Comparison of ENCODE assay signal across 1 cellular context in the genomic region with DNA sequence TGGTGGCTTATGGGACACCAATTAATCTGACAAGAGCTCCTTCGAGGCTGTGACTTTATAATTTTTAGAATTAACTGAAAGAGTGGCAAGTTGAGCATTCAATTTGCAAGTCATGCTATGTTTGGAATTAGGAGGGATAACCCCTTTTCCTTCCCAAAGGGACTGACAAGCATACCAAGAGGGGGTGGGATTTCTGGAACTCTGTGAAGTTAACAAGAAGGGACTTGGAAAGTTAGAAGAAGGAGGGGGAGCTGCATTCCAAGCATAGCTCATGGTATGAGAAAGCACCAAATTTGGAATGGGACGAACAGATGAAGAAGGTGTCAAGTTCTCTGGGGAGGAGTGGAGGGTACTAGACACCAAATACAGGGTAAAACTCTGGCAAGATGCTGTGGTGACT.
TF ChIP-seq lines count a peak whose summit lies in the region.

No MANE protein-coding gene starts in this region.

TF ChIP-seq in SK-N-SH, 30 proteins besides CTCF, POLR2A, EP300 and RAD21 (continued from another document):
- TF ChIP-seq, protein P1, sequence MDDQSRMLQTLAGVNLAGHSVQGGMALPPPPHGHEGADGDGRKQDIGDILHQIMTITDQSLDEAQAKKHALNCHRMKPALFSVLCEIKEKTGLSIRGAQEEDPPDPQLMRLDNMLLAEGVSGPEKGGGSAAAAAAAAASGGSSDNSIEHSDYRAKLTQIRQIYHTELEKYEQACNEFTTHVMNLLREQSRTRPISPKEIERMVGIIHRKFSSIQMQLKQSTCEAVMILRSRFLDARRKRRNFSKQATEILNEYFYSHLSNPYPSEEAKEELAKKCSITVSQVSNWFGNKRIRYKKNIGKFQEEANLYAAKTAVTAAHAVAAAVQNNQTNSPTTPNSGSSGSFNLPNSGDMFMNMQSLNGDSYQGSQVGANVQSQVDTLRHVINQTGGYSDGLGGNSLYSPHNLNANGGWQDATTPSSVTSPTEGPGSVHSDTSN (IDR thresholded peaks at IDR 0.05) = peak; percentile 93
- TF ChIP-seq TEAD4 (IDR thresholded peaks at IDR 0.05; ENCODE audit: borderline replicate concordance, insufficient read depth) (peak; percentile 94), JUND (IDR thresholded peaks at IDR 0.05) (peak; percentile 45; the same call in 1 of the 2 replicates), CHD2 (IDR thresholded peaks at IDR 0.05; ENCODE audit: low read length, partially characterized antibody) (no peak), POLR2AphosphoS5 (IDR thresholded peaks at IDR 0.05; ENCODE audit: low read depth, low read length) (peak; percentile 34; the same call in 1 of the 2 replicates), GATA2 (CRISPR knock-in tag; IDR thresholded peaks at IDR 0.05) (no peak), YY1 (IDR thresholded peaks at IDR 0.05; ENCODE audit: low read depth) (no peak), TCF12 (IDR thresholded peaks at IDR 0.05) (peak; percentile 82), RXRA (IDR thresholded peaks at IDR 0.05; ENCODE audit: borderline replicate concordance, low read depth) (0 out of 2 replicates have a peak, but pooled peaks have one; percentile 23), ELF1 (IDR thresholded peaks at IDR 0.05) (no peak), TAF1 (IDR thresholded peaks at IDR 0.05; ENCODE audit: borderline replicate concordance, low read depth, low read length) (no peak), MEF2A (IDR thresholded peaks at IDR 0.05; ENCODE audit: borderline replicate concordance, low read depth) (peak; percentile 85)
- TF ChIP-seq, protein P2, sequence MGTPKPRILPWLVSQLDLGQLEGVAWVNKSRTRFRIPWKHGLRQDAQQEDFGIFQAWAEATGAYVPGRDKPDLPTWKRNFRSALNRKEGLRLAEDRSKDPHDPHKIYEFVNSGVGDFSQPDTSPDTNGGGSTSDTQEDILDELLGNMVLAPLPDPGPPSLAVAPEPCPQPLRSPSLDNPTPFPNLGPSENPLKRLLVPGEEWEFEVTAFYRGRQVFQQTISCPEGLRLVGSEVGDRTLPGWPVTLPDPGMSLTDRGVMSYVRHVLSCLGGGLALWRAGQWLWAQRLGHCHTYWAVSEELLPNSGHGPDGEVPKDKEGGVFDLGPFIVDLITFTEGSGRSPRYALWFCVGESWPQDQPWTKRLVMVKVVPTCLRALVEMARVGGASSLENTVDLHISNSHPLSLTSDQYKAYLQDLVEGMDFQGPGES (IDR thresholded peaks at IDR 0.05; ENCODE audit: low read depth, low read length) = no peak
- TF ChIP-seq, protein P3, sequence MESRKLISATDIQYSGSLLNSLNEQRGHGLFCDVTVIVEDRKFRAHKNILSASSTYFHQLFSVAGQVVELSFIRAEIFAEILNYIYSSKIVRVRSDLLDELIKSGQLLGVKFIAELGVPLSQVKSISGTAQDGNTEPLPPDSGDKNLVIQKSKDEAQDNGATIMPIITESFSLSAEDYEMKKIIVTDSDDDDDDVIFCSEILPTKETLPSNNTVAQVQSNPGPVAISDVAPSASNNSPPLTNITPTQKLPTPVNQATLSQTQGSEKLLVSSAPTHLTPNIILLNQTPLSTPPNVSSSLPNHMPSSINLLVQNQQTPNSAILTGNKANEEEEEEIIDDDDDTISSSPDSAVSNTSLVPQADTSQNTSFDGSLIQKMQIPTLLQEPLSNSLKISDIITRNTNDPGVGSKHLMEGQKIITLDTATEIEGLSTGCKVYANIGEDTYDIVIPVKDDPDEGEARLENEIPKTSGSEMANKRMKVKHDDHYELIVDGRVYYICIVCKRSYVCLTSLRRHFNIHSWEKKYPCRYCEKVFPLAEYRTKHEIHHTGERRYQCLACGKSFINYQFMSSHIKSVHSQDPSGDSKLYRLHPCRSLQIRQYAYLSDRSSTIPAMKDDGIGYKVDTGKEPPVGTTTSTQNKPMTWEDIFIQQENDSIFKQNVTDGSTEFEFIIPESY (IDR thresholded peaks at IDR 0.05; ENCODE audit: borderline replicate concordance, low read depth) = 0 out of 2 replicates have a peak, but pooled peaks have one; percentile 32
- TF ChIP-seq, protein P4, sequence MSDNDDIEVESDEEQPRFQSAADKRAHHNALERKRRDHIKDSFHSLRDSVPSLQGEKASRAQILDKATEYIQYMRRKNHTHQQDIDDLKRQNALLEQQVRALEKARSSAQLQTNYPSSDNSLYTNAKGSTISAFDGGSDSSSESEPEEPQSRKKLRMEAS (IDR thresholded peaks at IDR 0.05; ENCODE audit: low read depth) = 0 out of 2 replicates have a peak, but pooled peaks have one; percentile 25
